In the genomic region with DNA sequence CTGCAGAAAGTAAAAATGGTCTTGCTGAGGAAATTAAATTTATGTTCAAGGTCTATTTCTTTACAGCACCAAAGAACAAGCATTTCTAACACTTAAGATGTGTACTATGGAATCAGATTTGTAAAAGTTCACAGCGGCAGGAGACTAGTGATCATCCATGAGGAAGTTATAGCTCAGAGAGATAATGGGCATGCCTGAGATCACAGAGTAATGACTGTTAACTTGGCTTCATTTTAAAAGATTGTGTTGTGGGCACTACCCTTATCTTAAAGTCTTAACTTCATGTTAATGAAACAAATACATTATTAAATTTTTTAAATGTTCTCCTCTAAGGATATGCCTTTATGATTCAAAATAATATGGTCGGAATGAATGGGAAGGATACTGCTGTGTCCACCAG, we compare ENCODE assay signal across 26 cellular contexts.
A peak's percentile ranks its signal among the peaks of the same experiment; 100 is the strongest.
DNase-seq lines count a peak whose midpoint lies in the region; ATAC-seq, FAIRE-seq and TF ChIP-seq lines count a peak whose summit lies in the region.
"Had no signal": no experiment of that assay in that cellular context is flagged by ENCODE, and none has a peak within 500 bp of the region (broad histone marks: within the 10 kb centered on the region; RNA-seq: fewer than 3 reads in every experiment).

No MANE protein-coding gene starts in this region.

- peak; percentile 44 for FAIRE-seq in GM12892 (lab: Jason Lieb, UNC)
- FAIRE-seq: endometrium, small intestine had no signal

- ATAC-seq in activated B cell treated with CpG ODN at 0.5 μM for 24 hours (ENCODE audit: low read depth): no peak
- no peak for ATAC-seq in memory B cell (ENCODE audit: low read depth)
- ATAC-seq: activated CD8-positive, alpha-beta memory T cell treated with anti-CD3 and anti-CD28 coated beads, Interleukin-2, amount 10 ng/mL, durations not matched to agents 7 days and 5 days; CD8-positive, alpha-beta T cell had no signal

- no peak overlapping the region for H3K4me3 ChIP-seq in transverse colon
- H3K4me3 ChIP-seq: adrenal gland, breast epithelium, ovary had no signal

- H3K36me3 ChIP-seq in transverse colon: no peaks in the 10 kb centered on the region
- H3K36me3 ChIP-seq: adrenal gland, breast epithelium, ovary, WERI-Rb-1 had no signal

- H3K4me1 Mint-ChIP-seq in activated B cell treated with CpG ODN at 0.5 μM for 24 hours: peaks cover 49% of the 10 kb centered on the region
- peaks cover 30% of the 10 kb centered on the region for H3K4me1 Mint-ChIP-seq in memory B cell

- TF ChIP-seq CTCF in activated B cell treated with CpG ODN at 0.5 μM for 24 hours (IDR thresholded peaks at IDR 0.05): no peak
- no peak for TF ChIP-seq CTCF in transverse colon (IDR thresholded peaks at IDR 0.05)

- H3K9me3 Mint-ChIP-seq in activated B cell treated with CpG ODN at 0.5 μM for 24 hours (no peaks in the 10 kb centered on the region), memory B cell (no peaks in the 10 kb centered on the region)
- H3K9me3 Mint-ChIP-seq: CD8-positive, alpha-beta T cell; T-helper 2 cell treated with Interferon-gamma antibody and Interleukin-4, amounts not matched to agents 5 μg/mL and 100 μg/mL, for 36 hours; type B pancreatic cell had no signal

- H3K27me3 ChIP-seq in transverse colon: no peaks in the 10 kb centered on the region
- H3K27me3 ChIP-seq: adrenal gland, breast epithelium, ovary had no signal

- H3K4me3 Mint-ChIP-seq in activated B cell treated with CpG ODN at 0.5 μM for 24 hours (no peak overlapping the region), memory B cell (peak overlapping the region; percentile 24)
- H3K4me3 Mint-ChIP-seq: activated CD8-positive, alpha-beta memory T cell treated with anti-CD3 and anti-CD28 coated beads, Interleukin-2, amount 10 ng/mL, durations not matched to agents 7 days and 5 days; CD8-positive, alpha-beta T cell; T-helper 2 cell treated with Interferon-gamma antibody and Interleukin-4, amounts not matched to agents 5 μg/mL and 100 μg/mL, for 36 hours; type B pancreatic cell had no signal

- intact Hi-C loops in activated B cell treated with CpG ODN at 0.5 μM for 24 hours (cut with micrococcal nuclease) (loop anchor here (2.0 to 10.0 kb wide), 2 partner anchors 32 to 548 kb away; no protein-coding TSS in a partner anchor), transverse colon (cut with DNase I; ENCODE audit: low total_unique reads) (loop anchor here (5.0 kb wide), 1 partner anchor 70 kb away; no protein-coding TSS in a partner anchor)

- no peaks in the 10 kb centered on the region for H3K27me3 Mint-ChIP-seq in activated B cell treated with CpG ODN at 0.5 μM for 24 hours
- no peaks in the 10 kb centered on the region for H3K27me3 Mint-ChIP-seq in memory B cell
- H3K27me3 Mint-ChIP-seq: activated CD8-positive, alpha-beta memory T cell treated with anti-CD3 and anti-CD28 coated beads, Interleukin-2, amount 10 ng/mL, durations not matched to agents 7 days and 5 days; type B pancreatic cell had no signal

- no peak for TF ChIP-seq POLR2A in GM12892 (IDR thresholded peaks at IDR 0.05; ENCODE audit: low read depth, low read length)
- no peak for TF ChIP-seq POLR2A in transverse colon (IDR thresholded peaks at IDR 0.05)

- in situ Hi-C loops in transverse colon (cut with MboI; ENCODE audit: low pct_ligation_motif_present in 1 of 4, low pct_unique_long_range_greater_than_20kb in 1 of 4, low sequenced_read_pairs in 3 of 4): loop anchor here in 2 of 4 donors (10.0 kb wide), 1 partner anchor 72 kb away; no protein-coding TSS in a partner anchor

- POLR2A ChIA-PET in activated B cell treated with CpG ODN at 0.5 μM for 24 hours (lab: Charles Lee): interaction anchor here (0.7 to 2.4 kb wide), 4 partner anchors 13 to 355 kb away, joined by 3 to 13 read pairs (median 6); a partner anchor contains a TSS

- H3K27ac ChIP-seq in transverse colon: peak overlapping the region in 3 of 4 donors; percentile 22 to 55 (median 34)
- H3K27ac ChIP-seq: ovary, RWPE1, WERI-Rb-1 had no signal

- no peak for TF ChIP-seq EP300 in transverse colon (IDR thresholded peaks at IDR 0.05; ENCODE audit: low read depth)

- peaks cover 16 to 61% (median 22%) of the 10 kb centered on the region in 4 donors for H3K4me1 ChIP-seq in transverse colon
- H3K4me1 ChIP-seq: breast epithelium had no signal

- WGBS in transverse colon (ENCODE audit: low coverage in 1 of 2), 2 donors: 66 to 69% methylated on average over 2 of the region's 2 CpGs

- H3K9me3 ChIP-seq in transverse colon: no peaks in the 10 kb centered on the region
- H3K9me3 ChIP-seq: adrenal gland, breast epithelium, ovary had no signal

- H3K36me3 Mint-ChIP-seq in activated B cell treated with CpG ODN at 0.5 μM for 24 hours (ENCODE audit: low read depth): no peaks in the 10 kb centered on the region
- peaks cover 3% of the 10 kb centered on the region for H3K36me3 Mint-ChIP-seq in memory B cell

- CTCF ChIA-PET in activated B cell treated with CpG ODN at 0.5 μM for 24 hours (lab: Charles Lee): interaction anchor here (1.1 to 5.5 kb wide), 6 partner anchors 14 to 364 kb away, joined by 3 to 34 read pairs (median 5); a partner anchor contains a TSS

- DNase-seq in GM12892 (ENCODE audit: insufficient read length): no peak
- DNase-seq in activated B cell treated with CpG ODN at 0.5 μM for 24 hours: no peak
- no peak for DNase-seq in memory B cell (ENCODE audit: low spot score in 2 of 2)
- DNase-seq in transverse colon: no peak
- no peak for DNase-seq in NCI-H2081 (lab: John Stamatoyannopoulos, UW)
- DNase-seq in DMS 273 treated with DMSO at 0.1 percent for 48 hours (lab: John Stamatoyannopoulos, UW): no peak
- no peak for DNase-seq in central memory CD4-positive, alpha-beta T cell
- DNase-seq: activated CD4-positive, alpha-beta T cell treated with anti-CD3 and anti-CD28 coated beads, Interleukin-2, amount 50 U/mL, for 1 hour; activated CD8-positive, alpha-beta memory T cell treated with anti-CD3 and anti-CD28 coated beads, Interleukin-2, amount 10 ng/mL, durations not matched to agents 7 days and 5 days; activated naive CD4-positive, alpha-beta T cell; activated T-cell treated with anti-CD3 and anti-CD28 coated beads, Interleukin-2, amount 50 U/mL, for 48 hours; adrenal gland; CD8-positive, alpha-beta T cell; GOT3; hippocampal formation; left cardiac atrium; NCI-H1436 treated with DMSO at 0.1 percent for 48 hours; ovary; retina; small intestine; WERI-Rb-1 had no signal

- H3K27ac Mint-ChIP-seq in activated B cell treated with CpG ODN at 0.5 μM for 24 hours (peak overlapping the region; percentile 84), memory B cell (peak overlapping the region; percentile 93)
- H3K27ac Mint-ChIP-seq: activated CD8-positive, alpha-beta memory T cell treated with anti-CD3 and anti-CD28 coated beads, Interleukin-2, amount 10 ng/mL, durations not matched to agents 7 days and 5 days; CD8-positive, alpha-beta T cell; T-helper 2 cell treated with Interferon-gamma antibody and Interleukin-4, amounts not matched to agents 5 μg/mL and 100 μg/mL, for 36 hours had no signal
